ENCODE assay signal across 5 cellular contexts in the genomic region with DNA sequence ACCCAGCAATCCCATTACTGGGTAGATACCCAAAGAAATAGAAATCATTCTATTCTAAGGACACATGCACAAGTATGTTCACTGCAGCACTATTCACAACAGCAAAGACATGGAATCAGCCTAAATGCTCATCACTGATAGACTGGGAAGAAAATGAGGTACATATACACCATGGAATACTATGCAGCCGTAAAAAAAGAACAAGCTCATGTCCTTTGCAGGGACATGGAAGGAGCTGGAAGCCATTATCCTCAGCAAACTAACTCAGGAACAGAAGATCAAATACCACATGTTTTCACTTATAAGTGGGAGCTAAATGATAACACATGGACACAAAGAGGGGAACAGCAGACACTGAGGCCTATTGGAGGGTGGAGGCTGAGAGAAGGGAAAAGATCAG.
A peak's percentile ranks its signal among the peaks of the same experiment; 100 is the strongest.
DNase-seq lines count a peak whose midpoint lies in the region; ATAC-seq, FAIRE-seq and TF ChIP-seq lines count a peak whose summit lies in the region.
"Not testable (repeated sequence)": the region's sequence is repeated elsewhere in the genome, so short reads cannot be mapped to it uniquely, and the experiment has no call there.

No MANE protein-coding gene starts in this region.

- not testable (repeated sequence) for H3K36me3 Mint-ChIP-seq in activated T-helper 17 cell treated with anti-CD3 and anti-CD28 coated beads, Interleukin-2, amount 50 U/mL, for 72 hours (ENCODE audit: low read depth); stimulated activated naive B cell treated with anti-CD40 and anti-IgM and Interleukin-4, amounts not matched to agents 10 μg/mL and 1 μg/mL and 100 μg/mL, for 72 hours

- TF ChIP-seq RAD21 in K562 (CRISPR knock-in tag; conservative IDR thresholded peaks at IDR 0.05 in 1 of 2, IDR thresholded peaks at IDR 0.05 in 1 of 2): not testable (repeated sequence)

- TF ChIP-seq CTCF in HEK293 (tag by site-specific recombination; IDR thresholded peaks at IDR 0.05); K562 (IDR thresholded peaks at IDR 0.05 in 2 of 3, conservative IDR thresholded peaks at IDR 0.05 in 1 of 3; ENCODE audit: insufficient read depth in 2 of 3, low read depth in 1 of 3, low read length in 3 of 3): not testable (repeated sequence)

- not testable (repeated sequence) for H3K9me3 Mint-ChIP-seq in activated T-helper 17 cell treated with anti-CD3 and anti-CD28 coated beads, Interleukin-2, amount 50 U/mL, for 72 hours
- H3K9me3 Mint-ChIP-seq in stimulated activated naive B cell treated with anti-CD40 and anti-IgM and Interleukin-4, amounts not matched to agents 10 μg/mL and 1 μg/mL and 100 μg/mL, for 72 hours: peaks cover 4 to 12% of the 10 kb centered on the region in 2 donors

- FAIRE-seq in HTR-8/SVneo (lab: Jason Lieb, UNC): peak; percentile 40
- FAIRE-seq in K562 (lab: Jason Lieb, UNC): not testable (repeated sequence)

- not testable (repeated sequence) for H3K4me2 ChIP-seq in K562 (ENCODE audit: insufficient read depth, low read length)

- not testable (repeated sequence) for H3K9me1 ChIP-seq in K562 (ENCODE audit: control insufficient read depth, insufficient read depth, low read length)

- not testable (repeated sequence) for TF ChIP-seq EP300 in K562 (IDR thresholded peaks at IDR 0.05; ENCODE audit: low read length)

- not testable (repeated sequence) for BruUV-seq in K562 (replicated peaks; lab: Mats Ljungman, UMichigan)

- H3K4me1 Mint-ChIP-seq in activated T-helper 17 cell treated with anti-CD3 and anti-CD28 coated beads, Interleukin-2, amount 50 U/mL, for 72 hours: peaks cover 11% of the 10 kb centered on the region
- H3K4me1 Mint-ChIP-seq in stimulated activated naive B cell treated with anti-CD40 and anti-IgM and Interleukin-4, amounts not matched to agents 10 μg/mL and 1 μg/mL and 100 μg/mL, for 72 hours: not testable (repeated sequence)

- not testable (repeated sequence) for ATAC-seq in activated T-helper 17 cell treated with anti-CD3 and anti-CD28 coated beads, Interleukin-2, amount 50 U/mL, for 72 hours (replicated peaks); K562; stimulated activated naive B cell treated with anti-CD40 and anti-IgM and Interleukin-4, amounts not matched to agents 10 μg/mL and 1 μg/mL and 100 μg/mL, for 72 hours (replicated peaks)

- POLR2A ChIA-PET in HEK293 (lab: Yijun Ruan, JAX); K562 (lab: Yijun Ruan, JAX): not testable (repeated sequence)

- H3K9me3 ChIP-seq in HEK293 (ENCODE audit: control insufficient read depth, insufficient read depth, low read depth, low read length); K562 (replicated peaks; ENCODE audit: control insufficient read depth, insufficient read depth, low read depth, low read length): not testable (repeated sequence)

- 67% methylated on average over 1 of the region's 1 CpG for WGBS in K562 (ENCODE audit: insufficient coverage, low coverage, missing lambda C conversion rate)

- H3K27me3 Mint-ChIP-seq in activated T-helper 17 cell treated with anti-CD3 and anti-CD28 coated beads, Interleukin-2, amount 50 U/mL, for 72 hours; stimulated activated naive B cell treated with anti-CD40 and anti-IgM and Interleukin-4, amounts not matched to agents 10 μg/mL and 1 μg/mL and 100 μg/mL, for 72 hours: not testable (repeated sequence)

- not testable (repeated sequence) for TF ChIP-seq POLR2A in K562 (conservative IDR thresholded peaks at IDR 0.05)

- intact Hi-C loops in K562 (cut with micrococcal nuclease): not testable (repeated sequence)

- H3K27me3 ChIP-seq in K562 (ENCODE audit: control insufficient read depth in 2 of 2, insufficient read depth in 2 of 2, low read length in 2 of 2): not testable (repeated sequence)

- H2AFZ ChIP-seq in K562 (ENCODE audit: low read depth, low read length): not testable (repeated sequence)

- not testable (repeated sequence) for DNase-seq in HTR-8/SVneo (ENCODE audit: insufficient read length, low spot score); K562 (ENCODE audit: extremely low read depth in 1 of 4, low spot score in 3 of 4); stimulated activated naive B cell treated with anti-CD40 and anti-IgM and Interleukin-4, amounts not matched to agents 10 μg/mL and 1 μg/mL and 100 μg/mL, for 72 hours

- CTCF ChIA-PET in HEK293 (lab: Yijun Ruan, JAX): interaction anchor here (0.9 kb wide), 1 partner anchor 33 kb away, joined by 3 read pairs; no protein-coding TSS in a partner anchor
- CTCF ChIA-PET in K562 (lab: Yijun Ruan, JAX; ENCODE audit: low intra/inter-chr PET ratio): not testable (repeated sequence)

- peak overlapping the region; percentile 39 for H3K27ac Mint-ChIP-seq in activated T-helper 17 cell treated with anti-CD3 and anti-CD28 coated beads, Interleukin-2, amount 50 U/mL, for 72 hours
- peak overlapping the region; percentile 59 for H3K27ac Mint-ChIP-seq in stimulated activated naive B cell treated with anti-CD40 and anti-IgM and Interleukin-4, amounts not matched to agents 10 μg/mL and 1 μg/mL and 100 μg/mL, for 72 hours

- not testable (repeated sequence) for H3K9ac ChIP-seq in K562 (ENCODE audit: insufficient read depth in 1 of 2, low read depth in 2 of 2, low read length in 2 of 2)

- H3K4me1 ChIP-seq in HEK293 (ENCODE audit: control insufficient read depth, insufficient read depth, low read length); K562 (replicated peaks in 1 of 2; ENCODE audit: control insufficient read depth in 2 of 2, insufficient read depth in 2 of 2, low read length in 2 of 2): not testable (repeated sequence)

- H3K4me3 Mint-ChIP-seq in activated T-helper 17 cell treated with anti-CD3 and anti-CD28 coated beads, Interleukin-2, amount 50 U/mL, for 72 hours; stimulated activated naive B cell treated with anti-CD40 and anti-IgM and Interleukin-4, amounts not matched to agents 10 μg/mL and 1 μg/mL and 100 μg/mL, for 72 hours: not testable (repeated sequence)

- H4K20me1 ChIP-seq in K562 (replicated peaks; ENCODE audit: control insufficient read depth, insufficient read depth, low read length): not testable (repeated sequence)

- H3K36me3 ChIP-seq in HEK293 (ENCODE audit: control insufficient read depth in 2 of 2, insufficient read depth in 1 of 2, low read length in 2 of 2); K562 (ENCODE audit: control insufficient read depth, insufficient read depth, low read length): not testable (repeated sequence)

- in situ Hi-C loops in K562 (cut with MboI): not testable (repeated sequence)

- not testable (repeated sequence) for H3K4me3 ChIP-seq in HEK293 (ENCODE audit: low read depth, low read length); K562

- H3K27ac ChIP-seq in HEK293 (ENCODE audit: extremely low read depth, low read depth, low read length); K562 (ENCODE audit: extremely low read depth, low read depth, low read length): not testable (repeated sequence)

- H3K79me2 ChIP-seq in K562 (ENCODE audit: control insufficient read depth, insufficient read depth, low read length): not testable (repeated sequence)

TF ChIP-seq in HEK293, 187 proteins besides CTCF, POLR2A, EP300 and RAD21:
- peak; percentile 76 for TF ChIP-seq ZNF146 (tag by site-specific recombination; IDR thresholded peaks at IDR 0.05)

TF ChIP-seq in K562, 482 proteins besides CTCF, POLR2A, EP300 and RAD21:
- peak; percentile 79 for TF ChIP-seq ZNF146 (CRISPR knock-in tag; IDR thresholded peaks at IDR 0.05; ENCODE audit: unreplicated experiment)
